Comparison of ENCODE assay signal across 17 cellular contexts in the genomic region with DNA sequence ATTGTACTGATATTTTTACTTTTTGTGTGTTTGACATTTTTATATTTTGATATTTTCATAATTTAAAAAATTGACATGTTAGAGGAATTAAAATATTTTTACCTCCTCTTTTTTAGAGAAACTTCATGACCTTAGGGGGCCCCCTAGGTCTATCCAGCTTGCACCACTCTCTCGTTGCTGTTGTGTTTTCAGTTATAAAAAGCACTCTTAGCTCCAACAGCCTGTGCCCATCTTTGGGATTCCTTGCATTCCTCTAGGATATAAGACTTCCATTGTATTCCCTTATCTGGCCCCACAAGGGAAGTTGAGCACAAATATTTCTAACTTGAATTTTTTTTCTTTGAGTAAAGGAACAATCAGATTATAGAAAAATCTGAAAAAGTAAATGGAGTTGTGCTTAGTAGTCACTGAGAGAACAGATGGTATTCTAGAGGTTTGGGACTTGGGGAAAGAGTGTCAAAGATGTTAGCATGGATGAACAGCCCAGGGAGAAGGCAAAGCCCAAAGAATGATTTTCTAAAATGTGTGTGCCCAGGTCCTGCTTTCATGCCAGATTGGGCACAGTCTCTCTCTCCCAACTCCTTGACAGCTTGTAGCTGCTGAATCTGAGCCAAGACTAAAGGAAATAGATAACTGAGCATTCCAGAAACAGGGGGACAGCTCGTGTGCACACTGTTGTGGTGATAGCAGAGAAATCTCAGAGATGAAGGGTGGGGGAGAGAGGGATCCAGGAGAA.
A peak's percentile ranks its signal among the peaks of the same experiment; 100 is the strongest.
DNase-seq lines count a peak whose midpoint lies in the region; ATAC-seq, FAIRE-seq and TF ChIP-seq lines count a peak whose summit lies in the region.
"Had no signal": no experiment of that assay in that cellular context is flagged by ENCODE, and none has a peak within 500 bp of the region (broad histone marks: within the 10 kb centered on the region; RNA-seq: fewer than 3 reads in every experiment).

No MANE protein-coding gene starts in this region.

- H3K9me3 ChIP-seq in IMR-90 (ENCODE audit: control insufficient read depth, insufficient read depth, low read length) (no peaks in the 10 kb centered on the region), adipocyte (ENCODE audit: control insufficient read depth, low read length) (peaks cover 4% of the 10 kb centered on the region), cardiac muscle cell (ENCODE audit: low read depth) (no peaks in the 10 kb centered on the region), PC-3 (ENCODE audit: low read length) (no peaks in the 10 kb centered on the region), colonic mucosa (no peaks in the 10 kb centered on the region)

- no peak overlapping the region for H3K14ac ChIP-seq in IMR-90 (replicated peaks; ENCODE audit: low read depth, low read length)

- no peak overlapping the region for H3K4me3 ChIP-seq in IMR-90 (ENCODE audit: insufficient read depth, low read depth, low read length)
- no peak overlapping the region for H3K4me3 ChIP-seq in adipocyte (ENCODE audit: low read length)
- no peak overlapping the region for H3K4me3 ChIP-seq in cardiac muscle cell
- no peak overlapping the region for H3K4me3 ChIP-seq in PC-3 (ENCODE audit: low read length)
- no peak overlapping the region for H3K4me3 ChIP-seq in colonic mucosa
- H3K4me3 ChIP-seq: SK-N-MC, skin epidermis had no signal

- H4K8ac ChIP-seq in IMR-90 (ENCODE audit: low read depth in 2 of 2, low read length in 2 of 2), result no peak overlapping the region

- H3F3A ChIP-seq in PC-3 (ENCODE audit: low read length, unreplicated experiment), result no peaks in the 10 kb centered on the region

- H3K79me2 ChIP-seq in PC-3 (ENCODE audit: low read length), result no peaks in the 10 kb centered on the region

- H2AFZ ChIP-seq in IMR-90 (replicated peaks; ENCODE audit: low read length, poor library complexity) (no peak overlapping the region), PC-3 (ENCODE audit: low read length) (no peak overlapping the region)

- H3K27me3 ChIP-seq in IMR-90 (ENCODE audit: control insufficient read depth, insufficient read depth, low read length) (no peaks in the 10 kb centered on the region), adipocyte (replicated peaks; ENCODE audit: control insufficient read depth, insufficient read depth, low read length) (no peaks in the 10 kb centered on the region), cardiac muscle cell (no peaks in the 10 kb centered on the region), PC-3 (ENCODE audit: low read length) (no peaks in the 10 kb centered on the region), colonic mucosa (no peaks in the 10 kb centered on the region)

- no CpG with 5 or more reads among the region's 2 CpGs for WGBS in IMR-90 (ENCODE audit: extremely low coverage in 2 of 2, insufficient read length in 1 of 2), 2 experiments

- no peak overlapping the region for H3K4me2 ChIP-seq in IMR-90 (ENCODE audit: low read depth, low read length)
- H3K4me2 ChIP-seq in PC-3 (ENCODE audit: low read length), result no peak overlapping the region

- no peak overlapping the region for H3K56ac ChIP-seq in IMR-90 (ENCODE audit: extremely low read depth, insufficient read depth, low read length)

- no peak overlapping the region for H2BK15ac ChIP-seq in IMR-90 (ENCODE audit: low read depth, low read length)

- H3K9me1 ChIP-seq in IMR-90 (ENCODE audit: insufficient read depth, low read length), result no peaks in the 10 kb centered on the region

- H2AK5ac ChIP-seq in IMR-90 (ENCODE audit: low read depth, low read length), result no peak overlapping the region

- in situ Hi-C loops in IMR-90 (cut with MboI; ENCODE audit: low sequenced_read_pairs), result loop anchor here (25.0 kb wide), 1 partner anchor 613 kb away; no protein-coding TSS in a partner anchor

- TF ChIP-seq CTCF in IMR-90 (conservative IDR thresholded peaks at IDR 0.05; ENCODE audit: low read depth, low read length), result no peak
- TF ChIP-seq CTCF in cardiac muscle cell (IDR thresholded peaks at IDR 0.05; ENCODE audit: low read depth, low read length), result peak; percentile 24
- TF ChIP-seq CTCF in PC-3 (conservative IDR thresholded peaks at IDR 0.05; ENCODE audit: low read depth, low read length), result no peak
- TF ChIP-seq CTCF in colonic mucosa (IDR thresholded peaks at IDR 0.05), result no peak

- H4K20me1 ChIP-seq in IMR-90 (ENCODE audit: insufficient read depth, low read length), result no peaks in the 10 kb centered on the region
- no peaks in the 10 kb centered on the region for H4K20me1 ChIP-seq in PC-3 (ENCODE audit: low read length)

- no peak overlapping the region for H3K4ac ChIP-seq in IMR-90 (ENCODE audit: low read depth, low read length)

- TF ChIP-seq POLR2A in IMR-90 (IDR thresholded peaks at IDR 0.05; ENCODE audit: low read depth, low read length) (no peak), GM12891 (IDR thresholded peaks at IDR 0.05; ENCODE audit: low read depth, low read length) (no peak)

- dilution Hi-C loops in IMR-90 (cut with HindIII; ENCODE audit: low sequenced_read_pairs, unreplicated experiment), result no loop called here

- CTCF ChIA-PET in IMR-90 (lab: Yijun Ruan, JAX) (no interaction called here), PC-3 (lab: Charles Lee) (no interaction called here)

- ATAC-seq in IMR-90 (ENCODE audit: low read depth), result no peak
- no peak for ATAC-seq in GM18519 (IDR thresholded peaks at IDR 0.05; ENCODE audit: low FRiP score, unreplicated experiment)
- ATAC-seq in PC-3, result no peak
- ATAC-seq: activated naive CD4-positive, alpha-beta T cell treated with anti-CD3 and anti-CD28 coated beads, Interleukin-2, amount 50 U/mL, for 72 hours had no signal

- no peak overlapping the region for H4K5ac ChIP-seq in IMR-90 (ENCODE audit: low read depth, low read length)

- no peak overlapping the region for H2BK120ac ChIP-seq in IMR-90 (ENCODE audit: low read depth, low read length)

- H3K9ac ChIP-seq in IMR-90 (ENCODE audit: low read depth, low read length) (no peak overlapping the region), adipocyte (ENCODE audit: low read length) (no peak overlapping the region), PC-3 (ENCODE audit: low read length) (no peak overlapping the region), colonic mucosa (ENCODE audit: low read depth in 2 of 2, low read length in 2 of 2) (no peak overlapping the region)

- no TSS peak for BruUV-seq in IMR-90 (replicated peaks; lab: Mats Ljungman, UMichigan)
- BruUV-seq in PC-3 (replicated peaks; lab: Mats Ljungman, UMichigan), result no TSS peak

- no peaks in the 10 kb centered on the region for H3K79me1 ChIP-seq in IMR-90 (ENCODE audit: low read depth in 1 of 2, low read length in 2 of 2)

- H3K36me3 ChIP-seq in IMR-90 (ENCODE audit: control insufficient read depth, insufficient read depth, low read length) (no peaks in the 10 kb centered on the region), adipocyte (ENCODE audit: control insufficient read depth, insufficient read depth, low read length, severe bottlenecking) (no peaks in the 10 kb centered on the region), cardiac muscle cell (no peaks in the 10 kb centered on the region), PC-3 (ENCODE audit: low read depth, low read length) (no peaks in the 10 kb centered on the region), colonic mucosa (no peaks in the 10 kb centered on the region)

- no peaks in the 10 kb centered on the region for H3K9me2 ChIP-seq in PC-3 (replicated peaks; ENCODE audit: low read length)

- H4K91ac ChIP-seq in IMR-90 (ENCODE audit: insufficient read depth, low read depth, low read length), result no peak overlapping the region

- intact Hi-C loops in IMR-90 (cut with micrococcal nuclease) (no loop called here), PC-3 (cut with micrococcal nuclease) (no loop called here), colonic mucosa (cut with DNase I) (no loop called here)

- no peak overlapping the region for H2BK20ac ChIP-seq in IMR-90 (ENCODE audit: low read depth, low read length)

- H2BK5ac ChIP-seq in IMR-90 (ENCODE audit: low read depth, low read length, poor library complexity, severe bottlenecking), result no peak overlapping the region

- no peak for TF ChIP-seq RAD21 in IMR-90 (IDR thresholded peaks at IDR 0.05; ENCODE audit: low read length)

- no peak overlapping the region for H3K23ac ChIP-seq in IMR-90 (ENCODE audit: low read depth, low read length)

- FAIRE-seq in GM12891 (lab: Jason Lieb, UNC), result no peak
- FAIRE-seq: islet of Langerhans had no signal

- H3K27ac ChIP-seq in IMR-90 (ENCODE audit: insufficient read depth, low read length) (no peak overlapping the region), cardiac muscle cell (peak overlapping the region; percentile 24), PC-3 (ENCODE audit: low read length) (no peak overlapping the region), colonic mucosa (no peak overlapping the region)
- H3K27ac ChIP-seq: SK-N-MC, skin epidermis, VCaP had no signal

- no peak overlapping the region for H3K18ac ChIP-seq in IMR-90 (ENCODE audit: low read depth, low read length)

- H2AK9ac ChIP-seq in IMR-90 (replicated peaks; ENCODE audit: low read depth, low read length, poor library complexity), result no peak overlapping the region

- peak; percentile 1 for DNase-seq in IMR-90
- peak; percentile 65 for DNase-seq in adipocyte (ENCODE audit: low read depth)
- DNase-seq in cardiac muscle cell (ENCODE audit: low read depth in 1 of 2, low spot score in 1 of 2), result peak; percentile 34 to 93
- peak; percentile 11 for DNase-seq in pulmonary artery endothelial cell (ENCODE audit: low read depth, low spot score)
- DNase-seq in GM12891 (ENCODE audit: insufficient read length, low spot score), result no peak
- no peak for DNase-seq in PC-3
- no peak for DNase-seq in colonic mucosa
- DNase-seq: foreskin fibroblast, GF-D8, naive B cell, NCI-H1436 had no signal

- H3K4me1 ChIP-seq in IMR-90 (ENCODE audit: control insufficient read depth, insufficient read depth, low read length) (no peaks in the 10 kb centered on the region), adipocyte (ENCODE audit: control insufficient read depth, insufficient read depth, low read length) (peaks cover 8% of the 10 kb centered on the region), cardiac muscle cell (ENCODE audit: low read depth) (peaks cover 14% of the 10 kb centered on the region), PC-3 (ENCODE audit: insufficient read depth, low read length) (no peaks in the 10 kb centered on the region), colonic mucosa (no peaks in the 10 kb centered on the region)

- POLR2A ChIA-PET in IMR-90 (lab: Charles Lee; ENCODE audit: unreplicated experiment) (no interaction called here), PC-3 (lab: Charles Lee; ENCODE audit: unreplicated experiment) (no interaction called here)

TF ChIP-seq in IMR-90, 13 proteins besides CTCF, POLR2A, EP300 and RAD21 (continues in another document):
- TF ChIP-seq CEBPB (IDR thresholded peaks at IDR 0.05; ENCODE audit: low read depth, low read length) (no peak), CHD1 (IDR thresholded peaks at IDR 0.05; ENCODE audit: low read depth, low read length) (no peak), RFX5 (IDR thresholded peaks at IDR 0.05; ENCODE audit: low read depth, low read length) (no peak), SMC3 (IDR thresholded peaks at IDR 0.05; ENCODE audit: low read depth, low read length) (no peak)

TF ChIP-seq in GM12891, 5 proteins besides CTCF, POLR2A, EP300 and RAD21 (continues in another document):
- TF ChIP-seq POLR2AphosphoS5 (IDR thresholded peaks at IDR 0.05; ENCODE audit: low read depth, low read length) (no peak), POU2F2 (IDR thresholded peaks at IDR 0.05; ENCODE audit: low read depth, low read length) (no peak), TAF1 (IDR thresholded peaks at IDR 0.05; ENCODE audit: low read depth, low read length) (no peak), PAX5 (IDR thresholded peaks at IDR 0.05; ENCODE audit: insufficient read depth, low read length, severe bottlenecking) (no peak)

Comparison
In these comparisons a context has a peak if more than half of its experiments do, and no peak if none do; other contexts are left out.
1. DNase-seq: peak in IMR-90 (single experiment), adipocyte (single experiment), cardiac muscle cell (2 of 2) and pulmonary artery endothelial cell (single experiment); none in GM12891 (single experiment), PC-3 (single experiment) and colonic mucosa (single experiment).